ENCODE assay signal across 18 cellular contexts in the genomic region with DNA sequence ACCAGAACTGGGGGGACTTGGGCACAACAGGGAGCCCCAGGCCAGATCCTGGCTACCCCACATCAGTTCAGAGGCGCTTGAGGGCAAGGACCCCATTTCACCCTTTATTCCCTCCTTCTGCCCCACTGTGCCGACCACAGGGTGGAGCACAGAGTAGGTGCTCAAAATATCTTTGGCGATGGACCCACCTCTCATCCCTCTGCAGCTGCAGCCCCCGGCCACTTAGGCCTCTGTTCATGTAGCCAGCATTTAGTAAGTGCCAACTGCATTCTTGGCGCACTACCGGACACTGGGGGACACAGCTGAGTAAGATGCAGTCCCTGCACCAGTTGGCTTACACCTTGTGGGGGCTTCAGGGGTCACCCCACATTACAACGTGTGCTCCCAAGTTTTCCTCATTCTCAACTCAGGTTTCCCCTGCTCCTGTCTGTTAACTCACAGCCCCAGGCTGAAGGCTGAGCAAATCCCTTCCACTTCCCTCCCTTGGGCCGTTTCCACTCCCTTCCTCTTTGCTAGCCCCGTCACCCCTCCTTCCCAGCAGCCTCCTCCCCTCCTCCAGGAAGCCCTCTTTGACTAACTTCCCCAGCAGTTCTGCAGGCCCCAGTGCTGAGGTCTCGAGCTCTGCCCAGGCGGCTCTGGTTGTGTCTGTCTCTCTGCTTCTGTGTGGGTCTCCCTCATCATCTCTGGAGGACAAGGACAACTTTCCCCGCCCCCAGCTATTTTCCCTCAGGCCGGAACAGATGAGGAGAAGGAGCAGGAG. TPM values are rescaled to one million over a fixed set of nuclear protein-coding genes. Genes with fewer than 3 reads are reported as not detected.
DNase-seq lines count a peak whose midpoint lies in the region; ATAC-seq, FAIRE-seq and TF ChIP-seq lines count a peak whose summit lies in the region.
"Had no signal": no experiment of that assay in that cellular context is flagged by ENCODE, and none has a peak within 500 bp of the region (broad histone marks: within the 10 kb centered on the region; RNA-seq: fewer than 3 reads in every experiment).

No MANE protein-coding gene starts in this region.

- CTCF ChIA-PET in PC-3 (lab: Charles Lee) = no interaction called here
- CTCF ChIA-PET in endothelial cell of umbilical vein (lab: Charles Lee) = interaction anchor here (0.8 to 1.7 kb wide), 2 partner anchors 10 to 705 kb away, joined by 3 read pairs; no protein-coding TSS in a partner anchor
- CTCF ChIA-PET in T-cell (lab: Charles Lee) = no interaction called here

- TF ChIP-seq EP300 in upper lobe of left lung (IDR thresholded peaks at IDR 0.05) = no peak

- FAIRE-seq in endothelial cell of umbilical vein (lab: Jason Lieb, UNC) = no peak

- H3K4me3 ChIP-seq in PC-3 (ENCODE audit: low read length) (no peak overlapping the region), endothelial cell of umbilical vein (replicated peaks in 1 of 3; ENCODE audit: insufficient read depth in 1 of 3, low read depth in 1 of 3, low read length in 3 of 3) (no peak overlapping the region), upper lobe of left lung (no peak overlapping the region)
- H3K4me3 ChIP-seq: ascending aorta, colonic mucosa had no signal

- no peaks in the 10 kb centered on the region for H3K36me3 Mint-ChIP-seq in activated naive CD8-positive, alpha-beta T cell treated with anti-CD3 and anti-CD28 coated beads, Interleukin-2, amount 10 ng/mL, durations not matched to agents 7 days and 5 days
- no peaks in the 10 kb centered on the region for H3K36me3 Mint-ChIP-seq in activated naive CD8-positive, alpha-beta T cell treated with anti-CD3 and anti-CD28 coated beads, Interleukin-2, amount 50 U/mL, for 24 hours (ENCODE audit: low read depth)
- no peaks in the 10 kb centered on the region for H3K36me3 Mint-ChIP-seq in T-cell
- H3K36me3 Mint-ChIP-seq: CD4-positive, alpha-beta memory T cell; naive B cell had no signal

- H3K27me3 ChIP-seq in PC-3 (ENCODE audit: low read length) (no peaks in the 10 kb centered on the region), endothelial cell of umbilical vein (ENCODE audit: control insufficient read depth in 2 of 2, insufficient read depth in 2 of 2, low read length in 2 of 2) (no peaks in the 10 kb centered on the region), upper lobe of left lung (no peaks in the 10 kb centered on the region)
- H3K27me3 ChIP-seq: ascending aorta, colonic mucosa had no signal

- no peaks in the 10 kb centered on the region for H3K9me3 ChIP-seq in PC-3 (ENCODE audit: low read length)
- H3K9me3 ChIP-seq in endothelial cell of umbilical vein (replicated peaks; ENCODE audit: control insufficient read depth, insufficient read depth, low read length) = no peaks in the 10 kb centered on the region
- no peaks in the 10 kb centered on the region for H3K9me3 ChIP-seq in upper lobe of left lung
- H3K9me3 ChIP-seq: ascending aorta, colonic mucosa had no signal

- H3K9me1 ChIP-seq in endothelial cell of umbilical vein (replicated peaks; ENCODE audit: control insufficient read depth, extremely low read depth, insufficient read depth, low read length) = no peaks in the 10 kb centered on the region

- DNase-seq in activated naive CD8-positive, alpha-beta T cell treated with anti-CD3 and anti-CD28 coated beads, Interleukin-2, amount 10 ng/mL, durations not matched to agents 7 days and 5 days = no peak
- DNase-seq in activated naive CD8-positive, alpha-beta T cell treated with anti-CD3 and anti-CD28 coated beads, Interleukin-2, amount 50 U/mL, for 24 hours = no peak
- DNase-seq in PC-3 (no peak), endothelial cell of umbilical vein (ENCODE audit: low read depth, low spot score) (no peak), upper lobe of left lung (no peak), HuH-7.5 (ENCODE audit: low spot score) (no peak), T-cell (no peak)
- DNase-seq: CD4-positive, alpha-beta memory T cell; colonic mucosa; DND-41; Karpas-422; naive B cell; NCI-H1436; NCI-H2227 treated with DMSO at 0.1 percent for 48 hours; stimulated activated CD4-positive, alpha-beta T cell treated with anti-CD3 and anti-CD28 coated beads, Interleukin-15, amount 100 ng/mL, for 24 hours had no signal

- WGBS in upper lobe of left lung, 2 donors = 77 to 78% methylated on average over 10 to 12 of the region's 13 CpGs

- BruUV-seq in PC-3 (replicated peaks; lab: Mats Ljungman, UMichigan) = no TSS peak
- no TSS peak for BruUV-seq in endothelial cell of umbilical vein (replicated peaks; lab: Mats Ljungman, UMichigan)

- TF ChIP-seq POLR2A in endothelial cell of umbilical vein (IDR thresholded peaks at IDR 0.05; ENCODE audit: low read depth, low read length) (no peak), upper lobe of left lung (IDR thresholded peaks at IDR 0.05) (no peak)

- POLR2A ChIA-PET in activated naive CD8-positive, alpha-beta T cell treated with anti-CD3 and anti-CD28 coated beads, Interleukin-2, amount 10 ng/mL, durations not matched to agents 7 days and 5 days (lab: Charles Lee) = interaction anchor here (0.6 kb wide), 1 partner anchor 46 kb away, joined by 3 read pairs; no protein-coding TSS in a partner anchor
- POLR2A ChIA-PET in PC-3 (lab: Charles Lee; ENCODE audit: unreplicated experiment) = interaction anchor here (0.5 to 0.6 kb wide), 2 partner anchors 86 to 277 kb away, joined by 3 to 4 read pairs; no protein-coding TSS in a partner anchor
- POLR2A ChIA-PET in endothelial cell of umbilical vein (lab: Charles Lee) = no interaction called here
- POLR2A ChIA-PET in T-cell (lab: Charles Lee) = no interaction called here

- TF ChIP-seq CTCF in PC-3 (conservative IDR thresholded peaks at IDR 0.05; ENCODE audit: low read depth, low read length) (no peak), endothelial cell of umbilical vein (IDR thresholded peaks at IDR 0.05; ENCODE audit: extremely low read depth in 1 of 2, insufficient read depth in 1 of 2, low read depth in 1 of 2, low read length in 2 of 2) (no peak), upper lobe of left lung (IDR thresholded peaks at IDR 0.05) (no peak)

- no peaks in the 10 kb centered on the region for H3K79me2 ChIP-seq in PC-3 (ENCODE audit: low read length)
- no peaks in the 10 kb centered on the region for H3K79me2 ChIP-seq in endothelial cell of umbilical vein (ENCODE audit: control insufficient read depth, insufficient read depth, low read length)

- peaks cover 11% of the 10 kb centered on the region for H3K27me3 Mint-ChIP-seq in activated naive CD8-positive, alpha-beta T cell treated with anti-CD3 and anti-CD28 coated beads, Interleukin-2, amount 10 ng/mL, durations not matched to agents 7 days and 5 days
- no peaks in the 10 kb centered on the region for H3K27me3 Mint-ChIP-seq in activated naive CD8-positive, alpha-beta T cell treated with anti-CD3 and anti-CD28 coated beads, Interleukin-2, amount 50 U/mL, for 24 hours
- no peaks in the 10 kb centered on the region for H3K27me3 Mint-ChIP-seq in T-cell
- H3K27me3 Mint-ChIP-seq: stimulated activated naive CD8-positive, alpha-beta T cell treated with anti-CD3 and anti-CD28 coated beads, Interleukin-15, Interleukin-2, amounts not matched to agents 100 ng/mL and 50 ng/mL, for 24 hours had no signal

- H3K4me2 ChIP-seq in PC-3 (ENCODE audit: low read length) (peak overlapping the region; percentile 48), endothelial cell of umbilical vein (ENCODE audit: insufficient read depth, low read length) (no peak overlapping the region)

- no peak for ATAC-seq in activated naive CD8-positive, alpha-beta T cell treated with anti-CD3 and anti-CD28 coated beads, Interleukin-2, amount 10 ng/mL, durations not matched to agents 7 days and 5 days (ENCODE audit: low read depth)
- ATAC-seq in activated naive CD8-positive, alpha-beta T cell treated with anti-CD3 and anti-CD28 coated beads, Interleukin-2, amount 50 U/mL, for 24 hours = no peak
- ATAC-seq in PC-3 (no peak), upper lobe of left lung (ENCODE audit: low FRiP score in 2 of 2) (peak; percentile 2 to 21), GM21529 (IDR thresholded peaks at IDR 0.05; ENCODE audit: unreplicated experiment) (no peak), T-cell (replicated peaks in 1 of 4) (no peak)

- no peaks in the 10 kb centered on the region for H3K9me2 ChIP-seq in PC-3 (replicated peaks; ENCODE audit: low read length)

- H4K20me1 ChIP-seq in PC-3 (ENCODE audit: low read length) (no peaks in the 10 kb centered on the region), endothelial cell of umbilical vein (replicated peaks; ENCODE audit: control insufficient read depth, extremely low read depth, insufficient read depth, low read length) (no peaks in the 10 kb centered on the region)

- H3K4me1 ChIP-seq in PC-3 (ENCODE audit: insufficient read depth, low read length) = peaks cover 50% of the 10 kb centered on the region
- peaks cover 17% of the 10 kb centered on the region for H3K4me1 ChIP-seq in endothelial cell of umbilical vein (ENCODE audit: control insufficient read depth, extremely low read depth, insufficient read depth, low read length)
- H3K4me1 ChIP-seq in upper lobe of left lung = peaks cover 9 to 23% (median 18%) of the 10 kb centered on the region in 4 donors
- H3K4me1 ChIP-seq: ascending aorta, colonic mucosa had no signal

- no peak overlapping the region for H3K4me3 Mint-ChIP-seq in activated naive CD8-positive, alpha-beta T cell treated with anti-CD3 and anti-CD28 coated beads, Interleukin-2, amount 10 ng/mL, durations not matched to agents 7 days and 5 days
- no peak overlapping the region for H3K4me3 Mint-ChIP-seq in activated naive CD8-positive, alpha-beta T cell treated with anti-CD3 and anti-CD28 coated beads, Interleukin-2, amount 50 U/mL, for 24 hours
- H3K4me3 Mint-ChIP-seq in T-cell = no peak overlapping the region
- H3K4me3 Mint-ChIP-seq: CD4-positive, alpha-beta memory T cell; naive B cell; stimulated activated naive CD8-positive, alpha-beta T cell treated with anti-CD3 and anti-CD28 coated beads, Interleukin-15, Interleukin-2, amounts not matched to agents 100 ng/mL and 50 ng/mL, for 24 hours had no signal

- dilution Hi-C loops in endothelial cell of umbilical vein (cut with MboI; ENCODE audit: extremely low pct_ligation_motif_present, low sequenced_read_pairs) = no loop called here

- H3K27ac ChIP-seq in PC-3 (ENCODE audit: low read length) = no peak overlapping the region
- H3K27ac ChIP-seq in endothelial cell of umbilical vein (ENCODE audit: insufficient read depth, low read depth, low read length) = no peak overlapping the region
- no peak overlapping the region for H3K27ac ChIP-seq in upper lobe of left lung
- H3K27ac ChIP-seq: ascending aorta, colonic mucosa had no signal

- no peaks in the 10 kb centered on the region for H3F3A ChIP-seq in PC-3 (ENCODE audit: low read length, unreplicated experiment)

- intact Hi-C loops in PC-3 (cut with micrococcal nuclease) = no loop called here
- intact Hi-C loops in endothelial cell of umbilical vein (cut with micrococcal nuclease) = no loop called here

- H3K36me3 ChIP-seq in PC-3 (ENCODE audit: low read depth, low read length) = no peaks in the 10 kb centered on the region
- H3K36me3 ChIP-seq in endothelial cell of umbilical vein (ENCODE audit: control insufficient read depth in 2 of 2, extremely low read depth in 1 of 2, insufficient read depth in 2 of 2, low read length in 2 of 2) = no peaks in the 10 kb centered on the region
- no peaks in the 10 kb centered on the region for H3K36me3 ChIP-seq in upper lobe of left lung
- H3K36me3 ChIP-seq: ascending aorta, colonic mucosa had no signal

- peaks cover 37% of the 10 kb centered on the region for H3K4me1 Mint-ChIP-seq in activated naive CD8-positive, alpha-beta T cell treated with anti-CD3 and anti-CD28 coated beads, Interleukin-2, amount 10 ng/mL, durations not matched to agents 7 days and 5 days
- peaks cover 14% of the 10 kb centered on the region for H3K4me1 Mint-ChIP-seq in activated naive CD8-positive, alpha-beta T cell treated with anti-CD3 and anti-CD28 coated beads, Interleukin-2, amount 50 U/mL, for 24 hours
- H3K4me1 Mint-ChIP-seq in T-cell = peaks cover 16 to 32% (median 32%) of the 10 kb centered on the region in 3 donors
- H3K4me1 Mint-ChIP-seq: naive B cell had no signal

- H3K9ac ChIP-seq in PC-3 (ENCODE audit: low read length) (no peak overlapping the region), endothelial cell of umbilical vein (replicated peaks; ENCODE audit: extremely low read depth, insufficient read depth, low read length) (no peak overlapping the region)

- H2AFZ ChIP-seq in PC-3 (ENCODE audit: low read length) (no peak overlapping the region), endothelial cell of umbilical vein (ENCODE audit: low read depth, low read length) (peak overlapping the region; percentile 19)

- no peaks in the 10 kb centered on the region for H3K9me3 Mint-ChIP-seq in activated naive CD8-positive, alpha-beta T cell treated with anti-CD3 and anti-CD28 coated beads, Interleukin-2, amount 10 ng/mL, durations not matched to agents 7 days and 5 days
- no peaks in the 10 kb centered on the region for H3K9me3 Mint-ChIP-seq in activated naive CD8-positive, alpha-beta T cell treated with anti-CD3 and anti-CD28 coated beads, Interleukin-2, amount 50 U/mL, for 24 hours
- no peaks in the 10 kb centered on the region for H3K9me3 Mint-ChIP-seq in T-cell
- H3K9me3 Mint-ChIP-seq: CD4-positive, alpha-beta memory T cell; naive B cell; stimulated activated naive CD8-positive, alpha-beta T cell treated with anti-CD3 and anti-CD28 coated beads, Interleukin-15, Interleukin-2, amounts not matched to agents 100 ng/mL and 50 ng/mL, for 24 hours had no signal

- H3K27ac Mint-ChIP-seq in activated naive CD8-positive, alpha-beta T cell treated with anti-CD3 and anti-CD28 coated beads, Interleukin-2, amount 10 ng/mL, durations not matched to agents 7 days and 5 days = peak overlapping the region; percentile 57
- H3K27ac Mint-ChIP-seq in activated naive CD8-positive, alpha-beta T cell treated with anti-CD3 and anti-CD28 coated beads, Interleukin-2, amount 50 U/mL, for 24 hours = no peak overlapping the region
- no peak overlapping the region for H3K27ac Mint-ChIP-seq in T-cell
- H3K27ac Mint-ChIP-seq: stimulated activated naive CD8-positive, alpha-beta T cell treated with anti-CD3 and anti-CD28 coated beads, Interleukin-15, Interleukin-2, amounts not matched to agents 100 ng/mL and 50 ng/mL, for 24 hours had no signal

RNA-seq across cellular contexts. Expression of a gene that starts 26.5 kb away (rescaled TPM):
- total RNA-seq in activated naive CD8-positive, alpha-beta T cell treated with anti-CD3 and anti-CD28 coated beads, Interleukin-2, amount 10 ng/mL, durations not matched to agents 7 days and 5 days = not detected
- 19.8 and 30.1 TPM in 2 replicates for total RNA-seq in PC-3 (2014; rRNA removed)
- 21.7 and 23.7 TPM in 2 replicates for total RNA-seq in endothelial cell of umbilical vein
- polyA plus RNA-seq in endothelial cell of umbilical vein = 12.3 and 13.6 TPM in 2 replicates
- 14.2 and 14.7 TPM in 2 replicates for polyA plus RNA-seq in endothelial cell of umbilical vein (2011; cell fraction: cytosol; rRNA removed)
- 21.6 and 24.7 TPM in 2 replicates for polyA plus RNA-seq in endothelial cell of umbilical vein (2011; cell fraction: nucleus; rRNA removed)
- 6.5 and 10.4 TPM in 2 replicates for polyA plus RNA-seq in endothelial cell of umbilical vein (2012)
- 11.6 and 14.8 TPM in 2 replicates for polyA minus RNA-seq in endothelial cell of umbilical vein
- 68.4 TPM for polyA minus RNA-seq in endothelial cell of umbilical vein (2011; cell fraction: cytosol; rRNA and poly(A)+ RNA removed)
- 5.7 and 6.3 TPM in 2 replicates for polyA minus RNA-seq in endothelial cell of umbilical vein (2011; cell fraction: nucleus; rRNA and poly(A)+ RNA removed)
- total RNA-seq in upper lobe of left lung = 10 to 100 TPM in 2 of 6 donors, 1 to 10 TPM in 4; 2.1 to 15.2 (median 6.6) TPM
- total RNA-seq in T-cell = under 1 TPM in 2 of 5 donors, not detected in 3; 0.09 to 0.12 TPM
- total RNA-seq: ascending aorta; CD4-positive, alpha-beta memory T cell had no signal
- polyA plus RNA-seq: CD4-positive, alpha-beta memory T cell had no signal

Comparison
In these comparisons a context has a peak if more than half of its experiments do, and no peak if none do; other contexts are left out.
1. ATAC-seq: peak in upper lobe of left lung (2 of 2); none in activated naive CD8-positive, alpha-beta T cell treated with anti-CD3 and anti-CD28 coated beads, Interleukin-2, amount 10 ng/mL, durations not matched to agents 7 days and 5 days (single experiment), activated naive CD8-positive, alpha-beta T cell treated with anti-CD3 and anti-CD28 coated beads, Interleukin-2, amount 50 U/mL, for 24 hours (single experiment), PC-3 (single experiment), GM21529 (single experiment) and T-cell (0 of 4).
2. POLR2A ChIA-PET loops: an anchor here in activated naive CD8-positive, alpha-beta T cell treated with anti-CD3 and anti-CD28 coated beads, Interleukin-2, amount 10 ng/mL, durations not matched to agents 7 days and 5 days (0.6 kb wide) and PC-3 (0.5 to 0.6 kb wide); none called in endothelial cell of umbilical vein and T-cell.